10 cellular contexts compared by ENCODE assay signal in genomic region chr20:21514553-21515251, GRCh38. TPM values are rescaled to one million over a fixed set of nuclear protein-coding genes. Genes with fewer than 3 reads are reported as not detected.
DNase-seq lines count a peak whose midpoint lies in the region; ATAC-seq and TF ChIP-seq lines count a peak whose summit lies in the region.
"Had no signal": no experiment of that assay in that cellular context is flagged by ENCODE, and none has a peak within 500 bp of the region (broad histone marks: within the 10 kb centered on the region; RNA-seq: fewer than 3 reads in every experiment).

No MANE protein-coding gene starts in this region.

- H3K36me3 ChIP-seq in A673 (ENCODE audit: insufficient read depth, low read length, poor library complexity, severe bottlenecking) (peaks cover 56% of the 10 kb centered on the region), mesendoderm (ENCODE audit: control insufficient read depth, insufficient read depth, low read length) (no peaks in the 10 kb centered on the region), vagina (no peaks in the 10 kb centered on the region)

- POLR2A ChIA-PET in A673 (lab: Charles Lee; ENCODE audit: low non-redundant PET): interaction anchor here (0.5 kb wide), 1 partner anchor 272 kb away, joined by 3 read pairs; no protein-coding TSS in a partner anchor

- H3K27me3 ChIP-seq in A673 (replicated peaks; ENCODE audit: insufficient read depth, low read depth, low read length, poor library complexity) (no peaks in the 10 kb centered on the region), mesendoderm (ENCODE audit: insufficient read depth, low read length, poor library complexity) (peaks cover 71% of the 10 kb centered on the region), vagina (peaks cover 27% of the 10 kb centered on the region)

- no peak overlapping the region for H3K18ac ChIP-seq in mesendoderm (ENCODE audit: low read length)

- H3K79me1 ChIP-seq in mesendoderm (ENCODE audit: low read length): no peaks in the 10 kb centered on the region

- no peak overlapping the region for H3K27ac Mint-ChIP-seq in activated T-helper 17 cell treated with anti-CD3 and anti-CD28 coated beads, Interleukin-2, amount 50 U/mL, for 72 hours
- H3K27ac Mint-ChIP-seq: mesothelial cell of epicardium had no signal

- TF ChIP-seq CTCF in A673 (conservative IDR thresholded peaks at IDR 0.05; ENCODE audit: low read depth, low read length) (no peak), vagina (IDR thresholded peaks at IDR 0.05) (no peak)

- H3K79me2 ChIP-seq in mesendoderm (ENCODE audit: control insufficient read depth, insufficient read depth, low read length): no peaks in the 10 kb centered on the region

- no peak overlapping the region for H4K5ac ChIP-seq in mesendoderm (ENCODE audit: low read length)

- DNase-seq in A673 (ENCODE audit: low spot score) (peak; percentile 89), ELF-1 (ENCODE audit: low read depth, low spot score) (peak; percentile 82), mesendoderm (peak; percentile 90), vagina (ENCODE audit: extremely low spot score in 2 of 2) (no peak), DMS79 treated with DMSO at 0.1 percent for 48 hours (lab: John Stamatoyannopoulos, UW) (no peak)
- no peak for DNase-seq in stimulated activated CD4-positive, alpha-beta T cell treated with anti-CD3 and anti-CD28 coated beads, Interleukin-4, amount 100 ng/mL, for 4 hours
- DNase-seq: stimulated activated CD4-positive, alpha-beta T cell treated with anti-CD3 and anti-CD28 coated beads, Interleukin-4, amount 100 ng/mL, for 24 hours had no signal

- no peak for ATAC-seq in activated T-helper 17 cell treated with anti-CD3 and anti-CD28 coated beads, Interleukin-2, amount 50 U/mL, for 72 hours (replicated peaks)
- no peak for ATAC-seq in GM21526 (IDR thresholded peaks at IDR 0.05; ENCODE audit: low FRiP score, unreplicated experiment)

- H3K4me3 Mint-ChIP-seq in activated T-helper 17 cell treated with anti-CD3 and anti-CD28 coated beads, Interleukin-2, amount 50 U/mL, for 72 hours: peak overlapping the region; percentile 41
- H3K4me3 Mint-ChIP-seq: mesothelial cell of epicardium had no signal

- peaks cover 5% of the 10 kb centered on the region for H3K4me1 ChIP-seq in A673 (ENCODE audit: insufficient read depth, low read length, poor library complexity, severe bottlenecking)
- H3K4me1 ChIP-seq in mesendoderm (ENCODE audit: control insufficient read depth, low read depth, low read length): no peaks in the 10 kb centered on the region
- H3K4me1 ChIP-seq in vagina: peaks cover 65% of the 10 kb centered on the region

- H3K4me3 ChIP-seq in A673 (ENCODE audit: low read depth, low read length, poor library complexity, severe bottlenecking): peak overlapping the region; percentile 84
- H3K4me3 ChIP-seq in mesendoderm (ENCODE audit: low read length): no peak overlapping the region
- H3K4me3 ChIP-seq in vagina: peak overlapping the region in 1 of 2 donors; percentile 35

- H3K23ac ChIP-seq in mesendoderm (ENCODE audit: low read length): no peak overlapping the region

- H3K4ac ChIP-seq in mesendoderm (ENCODE audit: low read depth, low read length): no peak overlapping the region

- no peak overlapping the region for H2BK5ac ChIP-seq in mesendoderm (ENCODE audit: low read length)

- no peaks in the 10 kb centered on the region for H3K9me3 Mint-ChIP-seq in activated T-helper 17 cell treated with anti-CD3 and anti-CD28 coated beads, Interleukin-2, amount 50 U/mL, for 72 hours
- H3K9me3 Mint-ChIP-seq: mesothelial cell of epicardium had no signal

- intact Hi-C loops in A673 (cut with micrococcal nuclease; ENCODE audit: unreplicated experiment): loop anchor here (10.0 kb wide), 1 partner anchor 1840 kb away; the partner anchor contains the start of gene NXT1
- intact Hi-C loops in vagina (cut with DNase I): no loop called here

- peaks cover 4% of the 10 kb centered on the region for H3K36me3 Mint-ChIP-seq in activated T-helper 17 cell treated with anti-CD3 and anti-CD28 coated beads, Interleukin-2, amount 50 U/mL, for 72 hours (ENCODE audit: low read depth)
- H3K36me3 Mint-ChIP-seq: mesothelial cell of epicardium had no signal

- no peak overlapping the region for H2BK120ac ChIP-seq in mesendoderm (ENCODE audit: low read depth, low read length)

- H3K4me2 ChIP-seq in mesendoderm (ENCODE audit: low read length): peak overlapping the region; percentile 74

- H3K27me3 Mint-ChIP-seq in activated T-helper 17 cell treated with anti-CD3 and anti-CD28 coated beads, Interleukin-2, amount 50 U/mL, for 72 hours: peaks cover 58% of the 10 kb centered on the region

- H3K9me3 ChIP-seq in A673 (ENCODE audit: low read depth, low read length, poor library complexity, severe bottlenecking) (no peaks in the 10 kb centered on the region), vagina (no peaks in the 10 kb centered on the region)

- peak overlapping the region; percentile 67 for H3K56ac ChIP-seq in mesendoderm (ENCODE audit: low read length)

- no CpG with 5 or more reads among the region's 39 CpGs for WGBS in mesendoderm (ENCODE audit: extremely low coverage, insufficient coverage, low lambda C conversion rate)

- peak overlapping the region; percentile 31 for H4K8ac ChIP-seq in mesendoderm (ENCODE audit: low read depth, low read length)

- no peak for TF ChIP-seq POLR2A in vagina (IDR thresholded peaks at IDR 0.05)

- no peaks in the 10 kb centered on the region for H3K4me1 Mint-ChIP-seq in activated T-helper 17 cell treated with anti-CD3 and anti-CD28 coated beads, Interleukin-2, amount 50 U/mL, for 72 hours

- no peak overlapping the region for H2BK15ac ChIP-seq in mesendoderm (replicated peaks; ENCODE audit: low read depth)

- no TSS peak for BruUV-seq in A673 (replicated peaks; lab: Mats Ljungman, UMichigan)

- H2AK5ac ChIP-seq in mesendoderm (ENCODE audit: low read length): no peak overlapping the region

- CTCF ChIA-PET in A673 (lab: Charles Lee): no interaction called here

- peak overlapping the region; percentile 94 for H3K27ac ChIP-seq in A673 (ENCODE audit: low read depth, low read length, poor library complexity, severe bottlenecking)
- no peak overlapping the region for H3K27ac ChIP-seq in mesendoderm (ENCODE audit: low read depth, low read length)
- no peak overlapping the region for H3K27ac ChIP-seq in vagina

- peak overlapping the region; percentile 15 for H3K9ac ChIP-seq in mesendoderm (ENCODE audit: low read length)

RNA-seq across cellular contexts. Expression of gene NKX2-2, which starts 0.8 kb away (rescaled TPM):
- total RNA-seq in A673 (2021): 78.8 and 85.1 TPM in 2 replicates
- total RNA-seq in activated T-helper 17 cell treated with anti-CD3 and anti-CD28 coated beads, Interleukin-2, amount 50 U/mL, for 72 hours: not detected
- polyA plus RNA-seq in mesendoderm (2013, experiment 1 of 2): 0.03 TPM
- 0.03 TPM for polyA plus RNA-seq in mesendoderm (2013, experiment 2 of 2)
- not detected for total RNA-seq in vagina
- total RNA-seq: mesothelial cell of epicardium had no signal

Comparison
In these comparisons a context has a peak if more than half of its experiments do, and no peak if none do; other contexts are left out.
1. DNase-seq: peak in A673 (single experiment), ELF-1 (single experiment) and mesendoderm (single experiment); none in vagina (0 of 2), stimulated activated CD4-positive, alpha-beta T cell treated with anti-CD3 and anti-CD28 coated beads, Interleukin-4, amount 100 ng/mL, for 4 hours (0 of 2) and DMS79 treated with DMSO at 0.1 percent for 48 hours (single experiment).
2. RNA of gene NKX2-2, which starts 0.8 kb away (total RNA-seq): 78.8 to 85.1 TPM in A673; not detected in activated T-helper 17 cell treated with anti-CD3 and anti-CD28 coated beads, Interleukin-2, amount 50 U/mL, for 72 hours and not detected in vagina (single experiment); every median in the first group is over 10 times any median in the second.